9 cellular contexts compared by ENCODE assay signal in genomic region chr1:237386362-237387143, GRCh38.
DNase-seq lines count a peak whose midpoint lies in the region; ATAC-seq lines count a peak whose summit lies in the region.
"Had no signal": no experiment of that assay in that cellular context is flagged by ENCODE, and none has a peak within 500 bp of the region (broad histone marks: within the 10 kb centered on the region; RNA-seq: fewer than 3 reads in every experiment).

No MANE protein-coding gene starts in this region.

- H3K27ac ChIP-seq in SK-N-MC = peak overlapping the region; percentile 64
- H3K27ac ChIP-seq: SJSA1 had no signal

- no peaks in the 10 kb centered on the region for H3K9me3 ChIP-seq in SK-N-MC (ENCODE audit: low read depth, low read length)
- H3K9me3 ChIP-seq: SJSA1 had no signal

- DNase-seq in DMS53 treated with DMSO at 0.1 percent for 48 hours (lab: John Stamatoyannopoulos, UW; ENCODE audit: unreplicated experiment) (peak; percentile 25), SK-N-MC (ENCODE audit: low read depth, low spot score) (peak; percentile 66), hepatic stellate cell (ENCODE audit: low spot score) (peak; percentile 8), COR-L47 (lab: John Stamatoyannopoulos, UW) (no peak), UCSD-AML1 (lab: John Stamatoyannopoulos, UW; ENCODE audit: unreplicated experiment) (no peak)

- H3K36me3 ChIP-seq in SK-N-MC (ENCODE audit: insufficient read depth, low read length) = no peaks in the 10 kb centered on the region
- H3K36me3 ChIP-seq: SJSA1 had no signal

- ATAC-seq in HG03280 (IDR thresholded peaks at IDR 0.05; ENCODE audit: unreplicated experiment) (peak; percentile 54), GM19397 (IDR thresholded peaks at IDR 0.05; ENCODE audit: unreplicated experiment) (no peak), GM21515 (IDR thresholded peaks at IDR 0.05; ENCODE audit: unreplicated experiment) (no peak)

- peak overlapping the region; percentile 15 for H3K9ac ChIP-seq in SK-N-MC (ENCODE audit: insufficient read length)

- no peak overlapping the region for H3K4me3 ChIP-seq in SK-N-MC
- H3K4me3 ChIP-seq: SJSA1 had no signal

Comparison
In these comparisons a context has a peak if more than half of its experiments do, and no peak if none do; other contexts are left out.
1. DNase-seq: peak in DMS53 treated with DMSO at 0.1 percent for 48 hours (single experiment), SK-N-MC (single experiment) and hepatic stellate cell (single experiment); none in COR-L47 (single experiment) and UCSD-AML1 (single experiment).